In the genomic region with DNA sequence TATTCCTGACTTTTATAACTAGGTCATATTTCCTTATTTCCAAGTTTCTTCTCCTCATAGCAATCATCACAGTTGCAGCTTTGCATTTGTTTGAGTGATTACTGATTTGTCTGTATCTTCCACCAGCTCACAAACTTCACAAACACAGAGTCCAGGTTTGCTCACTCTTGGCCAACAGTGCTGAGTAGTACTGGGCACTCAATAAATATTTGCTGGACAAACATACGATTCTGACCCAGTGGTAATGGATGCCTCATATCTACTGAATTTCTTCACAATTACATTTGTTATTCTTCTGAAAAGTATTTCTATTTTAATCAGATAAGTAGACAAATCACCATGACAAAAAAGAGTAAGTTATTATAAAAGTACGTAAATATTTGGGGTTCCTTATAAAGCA, we compare ENCODE assay signal across 18 cellular contexts.
A peak's percentile ranks its signal among the peaks of the same experiment; 100 is the strongest.
DNase-seq lines count a peak whose midpoint lies in the region; ATAC-seq and TF ChIP-seq lines count a peak whose summit lies in the region.
"Had no signal": no experiment of that assay in that cellular context is flagged by ENCODE, and none has a peak within 500 bp of the region (broad histone marks: within the 10 kb centered on the region; RNA-seq: fewer than 3 reads in every experiment).

No MANE protein-coding gene starts in this region.

- no TSS peak for BruUV-seq in IMR-90 (replicated peaks; lab: Mats Ljungman, UMichigan)

- no peaks in the 10 kb centered on the region for H3K27me3 Mint-ChIP-seq in naive thymus-derived CD4-positive, alpha-beta T cell
- H3K27me3 Mint-ChIP-seq: B cell; CD4-positive, CD25-positive, alpha-beta regulatory T cell; CD8-positive, alpha-beta memory T cell had no signal

- H2BK120ac ChIP-seq in IMR-90 (ENCODE audit: low read depth, low read length): peak overlapping the region; percentile 44; the same call in 1 of the 2 replicates

- intact Hi-C loops in IMR-90 (cut with micrococcal nuclease): no loop called here
- intact Hi-C loops in right lobe of liver (cut with DNase I): no loop called here
- intact Hi-C loops in naive thymus-derived CD4-positive, alpha-beta T cell (cut with micrococcal nuclease): no loop called here

- no peaks in the 10 kb centered on the region for H3K79me1 ChIP-seq in IMR-90 (ENCODE audit: low read depth in 1 of 2, low read length in 2 of 2)

- H3K27ac Mint-ChIP-seq in naive thymus-derived CD4-positive, alpha-beta T cell: no peak overlapping the region
- H3K27ac Mint-ChIP-seq: B cell; CD4-positive, CD25-positive, alpha-beta regulatory T cell; CD8-positive, alpha-beta memory T cell; H9 had no signal

- no peaks in the 10 kb centered on the region for H3K9me2 ChIP-seq in GM23248 (ENCODE audit: insufficient read depth)

- TF ChIP-seq POLR2A in IMR-90 (IDR thresholded peaks at IDR 0.05; ENCODE audit: low read depth, low read length): no peak
- TF ChIP-seq POLR2A in right lobe of liver (IDR thresholded peaks at IDR 0.05): no peak

- H3K27ac ChIP-seq in 22Rv1 (peak overlapping the region; percentile 76), IMR-90 (ENCODE audit: insufficient read depth, low read length) (peak overlapping the region; percentile 71; the same call in 1 of the 2 replicates), right lobe of liver (no peak overlapping the region), GM23248 (no peak overlapping the region)
- H3K27ac ChIP-seq in naive thymus-derived CD4-positive, alpha-beta T cell (ENCODE audit: low read depth, low read length): no peak overlapping the region
- H3K27ac ChIP-seq: BLaER1 treated with 17β-estradiol and CSF1 and Interleukin-3, amounts not matched to agents 10 nM and 100 nM had no signal

- no peak overlapping the region for H3K4ac ChIP-seq in IMR-90 (ENCODE audit: low read depth, low read length)

- no peak for TF ChIP-seq CTCF in 22Rv1 (IDR thresholded peaks at IDR 0.05)
- no peak for TF ChIP-seq CTCF in IMR-90 (conservative IDR thresholded peaks at IDR 0.05; ENCODE audit: low read depth, low read length)
- no peak for TF ChIP-seq CTCF in right lobe of liver (IDR thresholded peaks at IDR 0.05)

- no peak overlapping the region for H2BK20ac ChIP-seq in IMR-90 (ENCODE audit: low read depth, low read length)

- no peak overlapping the region for H3K4me3 Mint-ChIP-seq in naive thymus-derived CD4-positive, alpha-beta T cell
- H3K4me3 Mint-ChIP-seq: B cell; CD4-positive, CD25-positive, alpha-beta regulatory T cell; CD8-positive, alpha-beta memory T cell; H9 had no signal

- no peak overlapping the region for H2BK15ac ChIP-seq in IMR-90 (ENCODE audit: low read depth, low read length)

- no peak for TF ChIP-seq RAD21 in IMR-90 (IDR thresholded peaks at IDR 0.05; ENCODE audit: low read length)

- H2AFZ ChIP-seq in IMR-90 (replicated peaks; ENCODE audit: low read length, poor library complexity): no peak overlapping the region
- H2AFZ ChIP-seq in GM23248: no peak overlapping the region

- DNase-seq in IMR-90 (no peak), left lobe of liver (ENCODE audit: low spot score) (no peak), right lobe of liver (peak in 1 of 3 donors; percentile 49), GM23248 (no peak), LoVo (ENCODE audit: low spot score) (no peak)
- no peak for DNase-seq in naive thymus-derived CD4-positive, alpha-beta T cell
- no peak for DNase-seq in activated CD8-positive, alpha-beta memory T cell treated with anti-CD3 and anti-CD28 coated beads for 24 hours
- DNase-seq: CD4-positive, CD25-positive, alpha-beta regulatory T cell; CD8-positive, alpha-beta memory T cell; COR-L47; DMS 273 treated with DMSO at 0.1 percent for 48 hours; DMS79; H9 had no signal

- H3K36me3 Mint-ChIP-seq in naive thymus-derived CD4-positive, alpha-beta T cell: no peaks in the 10 kb centered on the region
- H3K36me3 Mint-ChIP-seq: CD4-positive, CD25-positive, alpha-beta regulatory T cell; CD8-positive, alpha-beta memory T cell had no signal

- H3K9me1 ChIP-seq in IMR-90 (ENCODE audit: insufficient read depth, low read length): no peaks in the 10 kb centered on the region

- POLR2A ChIA-PET in IMR-90 (lab: Charles Lee; ENCODE audit: unreplicated experiment): interaction anchor here (0.6 kb wide), 1 partner anchor 154 kb away, joined by 3 read pairs; no protein-coding TSS in a partner anchor
- POLR2A ChIA-PET in naive thymus-derived CD4-positive, alpha-beta T cell (lab: Charles Lee): no interaction called here

- no peak overlapping the region for H2AK5ac ChIP-seq in IMR-90 (ENCODE audit: low read depth, low read length)

- H3K4me2 ChIP-seq in IMR-90 (ENCODE audit: low read depth, low read length) (no peak overlapping the region), GM23248 (ENCODE audit: unreplicated experiment) (no peak overlapping the region)
- H3K4me2 ChIP-seq: BLaER1 treated with 17β-estradiol and CSF1 and Interleukin-3, amounts not matched to agents 10 nM and 100 nM had no signal

- H4K8ac ChIP-seq in IMR-90 (ENCODE audit: low read depth in 2 of 2, low read length in 2 of 2): 0 out of 4 replicates have a peak overlapping the region, but pooled peaks of 1 of the 2 experiments have one; percentile 52

- H3K23ac ChIP-seq in IMR-90 (ENCODE audit: low read depth, low read length): no peak overlapping the region

- H3K9me3 Mint-ChIP-seq in naive thymus-derived CD4-positive, alpha-beta T cell: peaks cover 0 to 18% (median 8%) of the 10 kb centered on the region in 11 donors
- H3K9me3 Mint-ChIP-seq: H9 had no signal

- H3K4me3 ChIP-seq in IMR-90 (ENCODE audit: insufficient read depth, low read depth, low read length) (no peak overlapping the region), right lobe of liver (no peak overlapping the region), GM23248 (no peak overlapping the region)
- H3K4me3 ChIP-seq in naive thymus-derived CD4-positive, alpha-beta T cell (ENCODE audit: low read length): no peak overlapping the region
- H3K4me3 ChIP-seq: BLaER1 treated with 17β-estradiol and CSF1 and Interleukin-3, amounts not matched to agents 10 nM and 100 nM; GM12878; K562 had no signal

- peak overlapping the region; percentile 90; the same call in 1 of the 2 replicates for H3K18ac ChIP-seq in IMR-90 (ENCODE audit: low read depth, low read length)

- CTCF ChIA-PET in IMR-90 (lab: Yijun Ruan, JAX): no interaction called here
- CTCF ChIA-PET in naive thymus-derived CD4-positive, alpha-beta T cell (lab: Charles Lee): no interaction called here

- no peak overlapping the region for H4K91ac ChIP-seq in IMR-90 (ENCODE audit: insufficient read depth, low read depth, low read length)

- dilution Hi-C loops in IMR-90 (cut with HindIII; ENCODE audit: low sequenced_read_pairs, unreplicated experiment): no loop called here

- no peaks in the 10 kb centered on the region for H3K4me1 Mint-ChIP-seq in naive thymus-derived CD4-positive, alpha-beta T cell
- H3K4me1 Mint-ChIP-seq: B cell; CD4-positive, CD25-positive, alpha-beta regulatory T cell; CD8-positive, alpha-beta memory T cell had no signal

- H3K9ac ChIP-seq in IMR-90 (ENCODE audit: low read depth, low read length) (no peak overlapping the region), GM23248 (no peak overlapping the region)
- H3K9ac ChIP-seq: BLaER1 treated with 17β-estradiol and CSF1 and Interleukin-3, amounts not matched to agents 10 nM and 100 nM had no signal

- H3K27me3 ChIP-seq in IMR-90 (ENCODE audit: control insufficient read depth, insufficient read depth, low read length) (no peaks in the 10 kb centered on the region), right lobe of liver (no peaks in the 10 kb centered on the region), GM23248 (replicated peaks; ENCODE audit: insufficient read depth) (no peaks in the 10 kb centered on the region)
- H3K27me3 ChIP-seq in naive thymus-derived CD4-positive, alpha-beta T cell (ENCODE audit: control insufficient read depth in 2 of 2, insufficient read depth in 2 of 2, low read length in 2 of 2): no peaks in the 10 kb centered on the region
- H3K27me3 ChIP-seq: BLaER1 treated with 17β-estradiol and CSF1 and Interleukin-3, amounts not matched to agents 10 nM and 100 nM had no signal

- H2BK5ac ChIP-seq in IMR-90 (ENCODE audit: low read depth, low read length, poor library complexity, severe bottlenecking): peak overlapping the region; percentile 42

- H3K14ac ChIP-seq in IMR-90 (replicated peaks; ENCODE audit: low read depth, low read length): no peak overlapping the region

- no peaks in the 10 kb centered on the region for H3F3A ChIP-seq in GM23248 (ENCODE audit: insufficient read depth)

- peak; percentile 51 for ATAC-seq in IMR-90 (ENCODE audit: low read depth)
- peak; percentile 99 for ATAC-seq in left lobe of liver
- peak; percentile 98 to 100 (median 98) for ATAC-seq in right lobe of liver
- no peak for ATAC-seq in naive thymus-derived CD4-positive, alpha-beta T cell
- ATAC-seq: GM12878, K562 had no signal

- no peaks in the 10 kb centered on the region for H4K20me1 ChIP-seq in IMR-90 (ENCODE audit: insufficient read depth, low read length)
- H4K20me1 ChIP-seq in GM23248 (ENCODE audit: insufficient read depth): no peaks in the 10 kb centered on the region
- H4K20me1 ChIP-seq: BLaER1 treated with 17β-estradiol and CSF1 and Interleukin-3, amounts not matched to agents 10 nM and 100 nM had no signal

- H3K4me1 ChIP-seq in IMR-90 (ENCODE audit: control insufficient read depth, insufficient read depth, low read length) (peaks cover 7% of the 10 kb centered on the region; the same call in 1 of the 2 replicates), right lobe of liver (peaks cover 0 to 13% (median 4%) of the 10 kb centered on the region in 4 donors), GM23248 (ENCODE audit: insufficient read depth) (no peaks in the 10 kb centered on the region)
- H3K4me1 ChIP-seq in naive thymus-derived CD4-positive, alpha-beta T cell (ENCODE audit: control insufficient read depth in 2 of 2, insufficient read depth in 2 of 2, low read length in 2 of 2): no peaks in the 10 kb centered on the region
- H3K4me1 ChIP-seq: BLaER1 treated with 17β-estradiol and CSF1 and Interleukin-3, amounts not matched to agents 10 nM and 100 nM had no signal

- no peak overlapping the region for H3K56ac ChIP-seq in IMR-90 (ENCODE audit: extremely low read depth, insufficient read depth, low read length)

- no peaks in the 10 kb centered on the region for H3K79me2 ChIP-seq in GM23248 (ENCODE audit: insufficient read depth)

- peak overlapping the region; percentile 68; the same call in 1 of the 2 replicates for H4K5ac ChIP-seq in IMR-90 (ENCODE audit: low read depth, low read length)

- in situ Hi-C loops in IMR-90 (cut with MboI; ENCODE audit: low sequenced_read_pairs): no loop called here
- in situ Hi-C loops in GM23248 (cut with MboI): no loop called here

- H3K36me3 ChIP-seq in IMR-90 (ENCODE audit: control insufficient read depth, insufficient read depth, low read length) (no peaks in the 10 kb centered on the region), right lobe of liver (no peaks in the 10 kb centered on the region), GM23248 (ENCODE audit: low read depth) (no peaks in the 10 kb centered on the region)
- no peaks in the 10 kb centered on the region for H3K36me3 ChIP-seq in naive thymus-derived CD4-positive, alpha-beta T cell (ENCODE audit: control insufficient read depth in 2 of 3, insufficient read depth in 3 of 3, low read length in 3 of 3)
- H3K36me3 ChIP-seq: BLaER1 treated with 17β-estradiol and CSF1 and Interleukin-3, amounts not matched to agents 10 nM and 100 nM had no signal

- no peak overlapping the region for H2AK9ac ChIP-seq in IMR-90 (replicated peaks; ENCODE audit: low read depth, low read length, poor library complexity)

- no CpG with 5 or more reads among the region's 2 CpGs for WGBS in IMR-90 (ENCODE audit: extremely low coverage in 2 of 2, insufficient read length in 1 of 2), 2 experiments
- 26% methylated on average over 2 of the region's 2 CpGs for WGBS in right lobe of liver (ENCODE audit: insufficient coverage, low coverage, low lambda C conversion rate, missing lambda C conversion rate)
- 14% methylated on average over 2 of the region's 2 CpGs for WGBS in GM23248 (ENCODE audit: low coverage in 1 of 2, low lambda C conversion rate in 2 of 2, missing lambda C conversion rate in 2 of 2), 2 experiments

- H3K9me3 ChIP-seq in IMR-90 (ENCODE audit: control insufficient read depth, insufficient read depth, low read length) (no peaks in the 10 kb centered on the region), right lobe of liver (no peaks in the 10 kb centered on the region), GM23248 (ENCODE audit: low read depth) (no peaks in the 10 kb centered on the region)
- no peaks in the 10 kb centered on the region for H3K9me3 ChIP-seq in naive thymus-derived CD4-positive, alpha-beta T cell (ENCODE audit: control insufficient read depth in 2 of 3, low read length in 3 of 3)

Comparison
In these comparisons a context has a peak if more than half of its experiments do, and no peak if none do; other contexts are left out.
1. H3K27ac ChIP-seq: peak in 22Rv1 (single experiment) and IMR-90 (single experiment); none in right lobe of liver (0 of 3), GM23248 (single experiment) and naive thymus-derived CD4-positive, alpha-beta T cell (single experiment).